14 cellular contexts compared by ENCODE assay signal in the genomic region with DNA sequence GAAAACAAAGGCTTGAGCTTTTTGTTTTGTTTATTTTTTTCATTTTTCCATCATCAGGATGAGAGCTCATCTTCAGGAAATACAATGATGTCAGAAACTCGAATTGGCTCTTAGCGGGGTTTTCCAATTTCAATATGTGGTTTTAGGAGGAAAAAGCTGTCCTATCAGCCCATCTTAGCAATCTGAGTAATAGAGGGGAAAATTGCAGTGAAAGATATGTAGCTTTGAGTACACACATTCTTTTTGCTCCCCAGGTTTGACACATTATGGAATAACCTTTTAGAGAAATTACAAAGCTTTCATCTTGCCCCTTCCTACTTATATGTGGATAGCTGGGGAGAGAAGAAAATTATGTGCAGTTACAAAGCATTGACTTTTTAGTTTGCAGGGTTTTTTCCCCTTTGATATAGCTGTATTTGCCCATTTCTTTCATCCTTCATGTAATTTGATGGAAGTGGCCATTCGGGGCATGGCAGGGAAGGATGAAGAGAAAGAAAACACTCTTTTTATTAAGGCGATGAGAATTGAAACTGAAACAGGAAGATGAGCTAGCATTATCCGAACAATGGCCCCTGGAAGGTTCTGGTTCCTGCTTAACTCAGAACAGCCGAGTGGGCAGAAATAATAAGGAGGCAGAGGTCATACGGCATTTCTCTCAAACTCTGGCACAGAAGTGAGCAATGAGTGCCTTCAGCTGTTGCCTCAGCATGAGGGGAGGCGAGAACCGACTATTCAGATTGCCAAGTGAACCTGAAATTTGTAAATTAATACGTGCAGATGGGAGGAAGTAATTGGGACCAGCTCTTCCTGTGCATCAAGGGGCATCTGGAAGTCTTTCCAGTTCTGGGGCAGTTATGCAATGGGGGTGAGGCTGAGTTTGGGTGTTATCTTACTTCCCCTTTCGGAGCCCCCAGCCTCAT.
DNase-seq lines count a peak whose midpoint lies in the region; ATAC-seq, FAIRE-seq and TF ChIP-seq lines count a peak whose summit lies in the region.
"Had no signal": no experiment of that assay in that cellular context is flagged by ENCODE, and none has a peak within 500 bp of the region (broad histone marks: within the 10 kb centered on the region; RNA-seq: fewer than 3 reads in every experiment).

No MANE protein-coding gene starts in this region.

- H3K27me3 ChIP-seq in SU-DHL-6 (ENCODE audit: low read length): no peaks in the 10 kb centered on the region
- no peaks in the 10 kb centered on the region for H3K27me3 ChIP-seq in neural cell (ENCODE audit: insufficient read depth, low read depth, low read length)

- intact Hi-C loops in activated CD4-positive, alpha-beta T cell treated with anti-CD3 and anti-CD28 coated beads for 36 hours (cut with DNase I, micrococcal nuclease): no loop called here

- no peak for FAIRE-seq in GM19239 (lab: Jason Lieb, UNC)

- TF ChIP-seq EP300 in neural cell (conservative IDR thresholded peaks at IDR 0.05; ENCODE audit: poor library complexity, severe bottlenecking): peak; percentile 88

- H3K36me3 ChIP-seq in SU-DHL-6 (ENCODE audit: low read length): no peaks in the 10 kb centered on the region
- H3K36me3 ChIP-seq in neural cell (ENCODE audit: insufficient read depth, low read length): no peaks in the 10 kb centered on the region
- H3K36me3 ChIP-seq: adrenal gland, prostate gland had no signal

- POLR2A ChIA-PET in activated CD4-positive, alpha-beta T cell treated with anti-CD3 and anti-CD28 coated beads for 36 hours (lab: Charles Lee): no interaction called here

- TF ChIP-seq CTCF in SU-DHL-6 (IDR thresholded peaks at IDR 0.05; ENCODE audit: insufficient read depth, low read length, poor library complexity, severe bottlenecking): no peak
- TF ChIP-seq CTCF in neural cell (IDR thresholded peaks at IDR 0.05; ENCODE audit: poor library complexity, severe bottlenecking): no peak

- CTCF ChIA-PET in activated CD4-positive, alpha-beta T cell treated with anti-CD3 and anti-CD28 coated beads for 36 hours (lab: Charles Lee): no interaction called here

- no peaks in the 10 kb centered on the region for H3K9me2 ChIP-seq in SU-DHL-6 (replicated peaks; ENCODE audit: insufficient read depth, low read length)
- H3K9me2 ChIP-seq in neural cell (ENCODE audit: insufficient read depth, low read length): no peaks in the 10 kb centered on the region

- H3K4me2 ChIP-seq in SU-DHL-6 (ENCODE audit: low read depth, low read length, poor library complexity, severe bottlenecking) (peak overlapping the region; percentile 24), neural cell (ENCODE audit: low read length) (peak overlapping the region; percentile 49)

- peak; percentile 20 for TF ChIP-seq RAD21 in neural cell (conservative IDR thresholded peaks at IDR 0.05)

- H3F3A ChIP-seq in SU-DHL-6 (ENCODE audit: insufficient read depth): no peaks in the 10 kb centered on the region
- H3F3A ChIP-seq in neural cell (ENCODE audit: insufficient read depth, low read length, poor library complexity, severe bottlenecking): peaks cover 23% of the 10 kb centered on the region

- H3K4me3 Mint-ChIP-seq in activated CD4-positive, alpha-beta T cell treated with anti-CD3 and anti-CD28 coated beads for 36 hours: peak overlapping the region; percentile 22

- H3K4me3 ChIP-seq in SU-DHL-6 (ENCODE audit: insufficient read depth, low read length, poor library complexity, severe bottlenecking): peak overlapping the region; percentile 23
- peak overlapping the region; percentile 28 for H3K4me3 ChIP-seq in neural cell (ENCODE audit: low read length)
- H3K4me3 ChIP-seq: adrenal gland, prostate gland had no signal

- H3K27ac Mint-ChIP-seq in activated CD4-positive, alpha-beta T cell treated with anti-CD3 and anti-CD28 coated beads for 36 hours: no peak overlapping the region

- peaks cover 2% of the 10 kb centered on the region for H3K9me3 Mint-ChIP-seq in activated CD4-positive, alpha-beta T cell treated with anti-CD3 and anti-CD28 coated beads for 36 hours (ENCODE audit: low read depth)

- H3K36me3 Mint-ChIP-seq in activated CD4-positive, alpha-beta T cell treated with anti-CD3 and anti-CD28 coated beads for 36 hours (ENCODE audit: low read depth): no peaks in the 10 kb centered on the region

- H2AFZ ChIP-seq in SU-DHL-6 (ENCODE audit: low read depth, low read length, severe bottlenecking) (no peak overlapping the region), neural cell (ENCODE audit: low read depth, low read length) (no peak overlapping the region)

- no peak overlapping the region for H3K27ac ChIP-seq in SU-DHL-6 (ENCODE audit: low read depth, low read length)
- H3K27ac ChIP-seq in neural cell (ENCODE audit: low read length): peak overlapping the region; percentile 99
- H3K27ac ChIP-seq: epithelial cell of prostate, prostate gland, VCaP had no signal

- peaks cover 7% of the 10 kb centered on the region for H3K4me1 Mint-ChIP-seq in activated CD4-positive, alpha-beta T cell treated with anti-CD3 and anti-CD28 coated beads for 36 hours

- ATAC-seq in activated CD4-positive, alpha-beta T cell treated with anti-CD3 and anti-CD28 coated beads for 36 hours: no peak
- ATAC-seq in HG03175 (IDR thresholded peaks at IDR 0.05; ENCODE audit: unreplicated experiment): peak; percentile 71

- DNase-seq in activated CD4-positive, alpha-beta T cell treated with anti-CD3 and anti-CD28 coated beads for 36 hours: no peak
- DNase-seq in activated CD4-positive, alpha-beta T cell treated with anti-CD3 and anti-CD28 coated beads, Interleukin-2, amount 50 U/mL, for 1 hour: no peak
- DNase-seq in NCI-H1048 (lab: John Stamatoyannopoulos, UW) (no peak), GM19239 (ENCODE audit: insufficient read length, low spot score) (no peak)
- no peak for DNase-seq in stimulated activated CD4-positive, alpha-beta T cell treated with anti-CD3 and anti-CD28 coated beads, Interleukin-15, amount 100 ng/mL, for 24 hours
- DNase-seq: GOT3, NCI-H524 had no signal

- H3K9ac ChIP-seq in SU-DHL-6 (ENCODE audit: low read length): no peak overlapping the region
- peak overlapping the region; percentile 70 for H3K9ac ChIP-seq in neural cell (ENCODE audit: low read length)

- no peaks in the 10 kb centered on the region for H3K9me3 ChIP-seq in SU-DHL-6 (ENCODE audit: insufficient read depth, low read length)
- no peaks in the 10 kb centered on the region for H3K9me3 ChIP-seq in neural cell (ENCODE audit: low read length)
- H3K9me3 ChIP-seq: adrenal gland, prostate gland had no signal

- no peaks in the 10 kb centered on the region for H3K79me2 ChIP-seq in SU-DHL-6 (ENCODE audit: insufficient read depth, low read length)
- H3K79me2 ChIP-seq in neural cell (replicated peaks; ENCODE audit: insufficient read depth, low read length): peaks cover 7% of the 10 kb centered on the region

- H4K20me1 ChIP-seq in SU-DHL-6 (ENCODE audit: low read depth, low read length) (no peaks in the 10 kb centered on the region), neural cell (ENCODE audit: insufficient read depth) (no peaks in the 10 kb centered on the region)

- H3K27me3 Mint-ChIP-seq in activated CD4-positive, alpha-beta T cell treated with anti-CD3 and anti-CD28 coated beads for 36 hours: peaks cover 5% of the 10 kb centered on the region

TF ChIP-seq in neural cell, 6 proteins besides CTCF, POLR2A, EP300 and RAD21:
- TF ChIP-seq SMC3 (conservative IDR thresholded peaks at IDR 0.05; ENCODE audit: poor library complexity) (peak; percentile 25), TAF1 (IDR thresholded peaks at IDR 0.05; ENCODE audit: low read depth) (no peak), EZH2 (IDR thresholded peaks at IDR 0.05; ENCODE audit: borderline replicate concordance, insufficient read depth, low read length, poor library complexity, severe bottlenecking) (no peak), POLR2AphosphoS5 (IDR thresholded peaks at IDR 0.05) (peak; percentile 71), MXI1 (conservative IDR thresholded peaks at IDR 0.05; ENCODE audit: poor library complexity, severe bottlenecking) (no peak)
- TF ChIP-seq, protein P1, sequence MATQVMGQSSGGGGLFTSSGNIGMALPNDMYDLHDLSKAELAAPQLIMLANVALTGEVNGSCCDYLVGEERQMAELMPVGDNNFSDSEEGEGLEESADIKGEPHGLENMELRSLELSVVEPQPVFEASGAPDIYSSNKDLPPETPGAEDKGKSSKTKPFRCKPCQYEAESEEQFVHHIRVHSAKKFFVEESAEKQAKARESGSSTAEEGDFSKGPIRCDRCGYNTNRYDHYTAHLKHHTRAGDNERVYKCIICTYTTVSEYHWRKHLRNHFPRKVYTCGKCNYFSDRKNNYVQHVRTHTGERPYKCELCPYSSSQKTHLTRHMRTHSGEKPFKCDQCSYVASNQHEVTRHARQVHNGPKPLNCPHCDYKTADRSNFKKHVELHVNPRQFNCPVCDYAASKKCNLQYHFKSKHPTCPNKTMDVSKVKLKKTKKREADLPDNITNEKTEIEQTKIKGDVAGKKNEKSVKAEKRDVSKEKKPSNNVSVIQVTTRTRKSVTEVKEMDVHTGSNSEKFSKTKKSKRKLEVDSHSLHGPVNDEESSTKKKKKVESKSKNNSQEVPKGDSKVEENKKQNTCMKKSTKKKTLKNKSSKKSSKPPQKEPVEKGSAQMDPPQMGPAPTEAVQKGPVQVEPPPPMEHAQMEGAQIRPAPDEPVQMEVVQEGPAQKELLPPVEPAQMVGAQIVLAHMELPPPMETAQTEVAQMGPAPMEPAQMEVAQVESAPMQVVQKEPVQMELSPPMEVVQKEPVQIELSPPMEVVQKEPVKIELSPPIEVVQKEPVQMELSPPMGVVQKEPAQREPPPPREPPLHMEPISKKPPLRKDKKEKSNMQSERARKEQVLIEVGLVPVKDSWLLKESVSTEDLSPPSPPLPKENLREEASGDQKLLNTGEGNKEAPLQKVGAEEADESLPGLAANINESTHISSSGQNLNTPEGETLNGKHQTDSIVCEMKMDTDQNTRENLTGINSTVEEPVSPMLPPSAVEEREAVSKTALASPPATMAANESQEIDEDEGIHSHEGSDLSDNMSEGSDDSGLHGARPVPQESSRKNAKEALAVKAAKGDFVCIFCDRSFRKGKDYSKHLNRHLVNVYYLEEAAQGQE (IDR thresholded peaks at IDR 0.05; ENCODE audit: borderline replicate concordance): peak; percentile 98
